In the genomic region with DNA sequence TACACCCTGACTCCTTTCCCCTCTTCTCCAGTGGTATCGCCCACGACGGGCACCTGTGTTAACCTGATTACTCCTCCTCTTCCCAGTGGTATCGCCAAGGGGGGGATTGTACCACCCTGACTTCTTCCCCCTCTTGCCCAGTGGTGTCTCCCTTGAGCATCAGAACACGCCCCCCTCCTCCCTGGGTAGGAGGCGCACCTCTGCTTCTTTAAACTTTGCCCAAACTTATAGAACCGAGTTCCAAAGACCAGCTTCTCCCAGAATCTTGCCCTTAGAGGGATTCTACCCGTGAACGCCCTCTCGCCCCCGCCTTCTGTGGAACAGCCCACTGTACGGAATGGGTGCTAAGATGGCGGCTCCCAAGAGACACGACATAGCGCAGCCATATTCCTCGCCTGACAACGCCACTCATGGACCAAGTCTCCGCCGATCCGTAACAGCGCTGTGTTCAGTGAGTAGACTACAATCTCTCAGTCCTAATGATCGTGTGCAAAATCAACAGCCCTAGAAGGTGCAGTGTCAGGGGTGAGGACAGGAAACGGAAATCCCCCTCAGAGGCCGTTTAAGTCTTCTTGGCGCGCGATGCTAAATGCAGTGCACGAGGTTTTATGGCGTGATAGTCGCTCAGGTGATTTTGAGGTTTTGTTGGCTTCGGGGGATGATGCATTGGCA, we compare ENCODE assay signal across 8 cellular contexts. TPM values are rescaled to one million over a fixed set of nuclear protein-coding genes. Genes with fewer than 3 reads are reported as not detected.
A peak's percentile ranks its signal among the peaks of the same experiment; 100 is the strongest.
DNase-seq lines count a peak whose midpoint lies in the region; ATAC-seq and TF ChIP-seq lines count a peak whose summit lies in the region.

No MANE protein-coding gene starts in this region.

- no peaks in the 10 kb centered on the region for H3K36me3 Mint-ChIP-seq in activated naive CD8-positive, alpha-beta T cell treated with anti-CD3 and anti-CD28 coated beads, Interleukin-2, amount 10 ng/mL, durations not matched to agents 7 days and 5 days

- no peaks in the 10 kb centered on the region for H3K27me3 Mint-ChIP-seq in activated naive CD8-positive, alpha-beta T cell treated with anti-CD3 and anti-CD28 coated beads, Interleukin-2, amount 10 ng/mL, durations not matched to agents 7 days and 5 days

- H3K9ac ChIP-seq in SK-N-SH = peak overlapping the region; percentile 48; the same call in 1 of the 2 replicates

- H3K79me2 ChIP-seq in SK-N-SH (ENCODE audit: insufficient read depth) = no peaks in the 10 kb centered on the region
- no peaks in the 10 kb centered on the region for H3K79me2 ChIP-seq in osteoblast (ENCODE audit: insufficient read depth, low read length)

- H3K27ac ChIP-seq in KOPT-K1 (ENCODE audit: low read depth, low read length, poor library complexity, severe bottlenecking) = peak overlapping the region; percentile 62
- peak overlapping the region; percentile 56 to 74; a peak in 3 of 4 replicates for H3K27ac ChIP-seq in SK-N-SH (ENCODE audit: low read depth in 2 of 2, low read length in 1 of 2)
- no peak overlapping the region for H3K27ac ChIP-seq in osteoblast (ENCODE audit: low read depth, low read length)
- peak overlapping the region; percentile 14 for H3K27ac ChIP-seq in temporal lobe (ENCODE audit: low read depth, low read length)

- H3K9me3 Mint-ChIP-seq in activated naive CD8-positive, alpha-beta T cell treated with anti-CD3 and anti-CD28 coated beads, Interleukin-2, amount 10 ng/mL, durations not matched to agents 7 days and 5 days = no peaks in the 10 kb centered on the region

- no peaks in the 10 kb centered on the region; the same call in 1 of the 2 replicates for H3K27me3 ChIP-seq in SK-N-SH (ENCODE audit: insufficient read depth)
- H3K27me3 ChIP-seq in osteoblast (ENCODE audit: insufficient read depth, low read length) = no peaks in the 10 kb centered on the region

- 19% methylated on average over 31 of the region's 31 CpGs for WGBS in SK-N-SH (ENCODE audit: low lambda C conversion rate)

- H3K36me3 ChIP-seq in KOPT-K1 (ENCODE audit: insufficient read depth, low read length) = no peaks in the 10 kb centered on the region
- no peaks in the 10 kb centered on the region for H3K36me3 ChIP-seq in SK-N-SH (replicated peaks in 1 of 2; ENCODE audit: control insufficient read depth in 1 of 2, insufficient read depth in 2 of 2, low read length in 1 of 2)
- H3K36me3 ChIP-seq in osteoblast (ENCODE audit: insufficient read depth, low read length) = no peaks in the 10 kb centered on the region

- TF ChIP-seq CTCF in SK-N-SH (IDR thresholded peaks at IDR 0.05) (0 out of 2 replicates have a peak, but pooled peaks have one; percentile 13), osteoblast (IDR thresholded peaks at IDR 0.05; ENCODE audit: extremely low read depth, low read depth, low read length) (no peak)

- peak; percentile 98 for ATAC-seq in activated naive CD8-positive, alpha-beta T cell treated with anti-CD3 and anti-CD28 coated beads, Interleukin-2, amount 10 ng/mL, durations not matched to agents 7 days and 5 days (ENCODE audit: low read depth)

- H3K4me2 ChIP-seq in SK-N-SH (peak overlapping the region; percentile 59), osteoblast (ENCODE audit: insufficient read depth, low read length) (peak overlapping the region; percentile 87)

- CTCF ChIA-PET in SK-N-SH (lab: Yijun Ruan, JAX) = interaction anchor here (1.4 kb wide), 1 partner anchor 19 kb away, joined by 3 read pairs; no protein-coding TSS in a partner anchor

- POLR2A ChIA-PET in SK-N-SH (lab: Yijun Ruan, JAX) = no interaction called here
- POLR2A ChIA-PET in activated naive CD8-positive, alpha-beta T cell treated with anti-CD3 and anti-CD28 coated beads, Interleukin-2, amount 10 ng/mL, durations not matched to agents 7 days and 5 days (lab: Charles Lee) = no interaction called here

- H2AFZ ChIP-seq in SK-N-SH (ENCODE audit: low read depth) = peak overlapping the region; percentile 97
- peak overlapping the region; percentile 93 for H2AFZ ChIP-seq in osteoblast (ENCODE audit: low read length)

- H3K27ac Mint-ChIP-seq in activated naive CD8-positive, alpha-beta T cell treated with anti-CD3 and anti-CD28 coated beads, Interleukin-2, amount 10 ng/mL, durations not matched to agents 7 days and 5 days = peak overlapping the region; percentile 91

- peak; percentile 65 for DNase-seq in SIG-M5 treated with dmso at 0.1 percent for 504 hours (lab: John Stamatoyannopoulos, UW; ENCODE audit: unreplicated experiment)
- no peak for DNase-seq in SIG-M5 (lab: John Stamatoyannopoulos, UW)
- peak; percentile 70 for DNase-seq in SK-N-SH
- peak; percentile 65 for DNase-seq in activated naive CD8-positive, alpha-beta T cell treated with anti-CD3 and anti-CD28 coated beads, Interleukin-2, amount 10 ng/mL, durations not matched to agents 7 days and 5 days
- DNase-seq in head of caudate nucleus = peak; percentile 62 to 92 (median 76)
- DNase-seq in osteoblast (ENCODE audit: insufficient read length, low spot score, missing footprints) = peak; percentile 82

- H4K20me1 ChIP-seq in SK-N-SH (ENCODE audit: insufficient read depth) (no peaks in the 10 kb centered on the region), osteoblast (ENCODE audit: insufficient read depth, low read length) (no peaks in the 10 kb centered on the region)

- peaks cover 3% of the 10 kb centered on the region for H3F3A ChIP-seq in SK-N-SH (replicated peaks; ENCODE audit: insufficient read depth)

- H3K4me3 ChIP-seq in SK-N-SH (ENCODE audit: low read depth in 2 of 2, low read length in 1 of 2) (peak overlapping the region; percentile 41 to 57), osteoblast (ENCODE audit: insufficient read depth, low read length) (peak overlapping the region; percentile 71)

- no peak for TF ChIP-seq EP300 in SK-N-SH (IDR thresholded peaks at IDR 0.05; ENCODE audit: borderline replicate concordance in 1 of 2, low read depth in 1 of 2, low read length in 1 of 2)

- H3K4me1 Mint-ChIP-seq in activated naive CD8-positive, alpha-beta T cell treated with anti-CD3 and anti-CD28 coated beads, Interleukin-2, amount 10 ng/mL, durations not matched to agents 7 days and 5 days = peaks cover 11% of the 10 kb centered on the region

- no peaks in the 10 kb centered on the region for H3K9me3 ChIP-seq in KOPT-K1 (ENCODE audit: insufficient read depth, low read length, poor library complexity, severe bottlenecking)
- H3K9me3 ChIP-seq in SK-N-SH = no peaks in the 10 kb centered on the region
- no peaks in the 10 kb centered on the region for H3K9me3 ChIP-seq in osteoblast (ENCODE audit: low read depth, low read length)

- peak overlapping the region; percentile 86 for H3K4me3 Mint-ChIP-seq in activated naive CD8-positive, alpha-beta T cell treated with anti-CD3 and anti-CD28 coated beads, Interleukin-2, amount 10 ng/mL, durations not matched to agents 7 days and 5 days

- H3K4me1 ChIP-seq in SK-N-SH (ENCODE audit: control insufficient read depth in 1 of 2, insufficient read depth in 2 of 2, low read depth in 1 of 2, low read length in 1 of 2) (peaks cover 0 to 8% of the 10 kb centered on the region in 2 experiments; a peak in 2 of 4 replicates), osteoblast (ENCODE audit: insufficient read depth, low read length) (peaks cover 4% of the 10 kb centered on the region)

- no peaks in the 10 kb centered on the region for H3K9me2 ChIP-seq in SK-N-SH

- intact Hi-C loops in head of caudate nucleus (cut with DNase I) = no loop called here

- TF ChIP-seq RAD21 in SK-N-SH (IDR thresholded peaks at IDR 0.05; ENCODE audit: low read length) = no peak

TF ChIP-seq in SK-N-SH, 30 proteins besides CTCF, POLR2A, EP300 and RAD21:
- peak; percentile 98 for TF ChIP-seq YY1 (IDR thresholded peaks at IDR 0.05; ENCODE audit: low read depth)
- no peak for TF ChIP-seq TCF12 (IDR thresholded peaks at IDR 0.05)
- TF ChIP-seq ELF1 (IDR thresholded peaks at IDR 0.05) = no peak

RNA-seq across cellular contexts. Expression of a gene that starts 4.2 kb away (rescaled TPM):
- polyA plus RNA-seq in SK-N-SH (2012; rRNA removed) = 0.12 and 0.23 TPM in 2 replicates
- 0.27 and 0.34 TPM in 2 replicates for polyA plus RNA-seq in SK-N-SH (2012; cell fraction: cytosol; rRNA removed)
- polyA plus RNA-seq in SK-N-SH (2012; cell fraction: nucleus; rRNA removed) = 0.28 and 0.35 TPM in 2 replicates
- total RNA-seq in activated naive CD8-positive, alpha-beta T cell treated with anti-CD3 and anti-CD28 coated beads, Interleukin-2, amount 10 ng/mL, durations not matched to agents 7 days and 5 days = 1 to 10 TPM in 1 of 2 experiments, under 1 TPM in 1; 0.83 to 1.1 TPM
- total RNA-seq in osteoblast (under 0.01 TPM in 1 of 2 replicates, not detected in the other), temporal lobe (3.7 TPM)
